ENCODE assay signal across 26 cellular contexts in genomic region chr18:76670564-76671288, GRCh38.
DNase-seq lines count a peak whose midpoint lies in the region; ATAC-seq and TF ChIP-seq lines count a peak whose summit lies in the region.
"Had no signal": no experiment of that assay in that cellular context is flagged by ENCODE, and none has a peak within 500 bp of the region (broad histone marks: within the 10 kb centered on the region; RNA-seq: fewer than 3 reads in every experiment).

No MANE protein-coding gene starts in this region.

- ATAC-seq in right cardiac atrium (peak; percentile 69 to 90), sciatic nerve (peak; percentile 93), GM18505 (IDR thresholded peaks at IDR 0.05; ENCODE audit: unreplicated experiment) (no peak)
- ATAC-seq: activated CD8-positive, alpha-beta T cell treated with anti-CD3 and anti-CD28 coated beads for 36 hours; activated T-helper 17 cell treated with anti-CD3 and anti-CD28 coated beads, Interleukin-2, amount 50 U/mL, for 72 hours; HCT116; left lobe of liver; natural killer cell; stimulated activated naive CD8-positive, alpha-beta T cell treated with anti-CD3 and anti-CD28 coated beads, Interleukin-15, Interleukin-2, amounts not matched to agents 100 U/mL and 50 U/mL, for 24 hours had no signal

- H3K4me1 ChIP-seq in mammary epithelial cell (ENCODE audit: insufficient read depth, low read length), result no peaks in the 10 kb centered on the region
- no peaks in the 10 kb centered on the region for H3K4me1 ChIP-seq in breast epithelium
- no peaks in the 10 kb centered on the region for H3K4me1 ChIP-seq in right cardiac atrium (ENCODE audit: control insufficient read depth, insufficient read depth, low read length)
- H3K4me1 ChIP-seq in MM.1S (ENCODE audit: low read length), result no peaks in the 10 kb centered on the region
- H3K4me1 ChIP-seq: transverse colon had no signal

- no peak overlapping the region for H3K27ac ChIP-seq in mammary epithelial cell (ENCODE audit: insufficient read depth, low read depth, low read length)
- peak overlapping the region in 1 of 2 donors; percentile 19 for H3K27ac ChIP-seq in breast epithelium
- no peak overlapping the region for H3K27ac ChIP-seq in right cardiac atrium (ENCODE audit: low read length)
- H3K27ac ChIP-seq in MM.1S (ENCODE audit: low read length), result no peak overlapping the region
- H3K27ac ChIP-seq: 22Rv1, PC-9, transverse colon had no signal

- H3K9me3 ChIP-seq in mammary epithelial cell (replicated peaks; ENCODE audit: insufficient read depth, low read length) (no peaks in the 10 kb centered on the region), breast epithelium (no peaks in the 10 kb centered on the region), right cardiac atrium (ENCODE audit: control insufficient read depth, low read length) (no peaks in the 10 kb centered on the region), MM.1S (replicated peaks; ENCODE audit: insufficient read depth, low read length) (no peaks in the 10 kb centered on the region)
- H3K9me3 ChIP-seq: transverse colon had no signal

- TF ChIP-seq CTCF in mammary epithelial cell (conservative IDR thresholded peaks at IDR 0.05 in 1 of 2, IDR thresholded peaks at IDR 0.05 in 1 of 2; ENCODE audit: extremely low read depth in 1 of 2, insufficient read depth in 1 of 2, low read depth in 1 of 2, low read length in 2 of 2) (no peak), breast epithelium (IDR thresholded peaks at IDR 0.05) (no peak), MM.1S (IDR thresholded peaks at IDR 0.05; ENCODE audit: low read length) (no peak)

- CTCF ChIA-PET in mammary epithelial cell (lab: Charles Lee; ENCODE audit: low non-redundant PET), result no interaction called here

- intact Hi-C loops in mammary epithelial cell (cut with micrococcal nuclease), result no loop called here
- intact Hi-C loops in breast epithelium (cut with DNase I; ENCODE audit: low total_unique reads), result no loop called here
- intact Hi-C loops in right cardiac atrium (cut with DNase I), result no loop called here
- intact Hi-C loops in sciatic nerve (cut with DNase I), result no loop called here

- in situ Hi-C loops in mammary epithelial cell (cut with MboI; ENCODE audit: low sequenced_read_pairs in 2 of 2), result no loop called here

- H3K9ac ChIP-seq in mammary epithelial cell (ENCODE audit: insufficient read depth, low read length) (no peak overlapping the region), MM.1S (ENCODE audit: low read length) (no peak overlapping the region)

- no peaks in the 10 kb centered on the region for H3F3A ChIP-seq in MM.1S (ENCODE audit: insufficient read depth, low read length)

- no peaks in the 10 kb centered on the region for H3K79me2 ChIP-seq in mammary epithelial cell (ENCODE audit: insufficient read depth, low read length)
- no peaks in the 10 kb centered on the region for H3K79me2 ChIP-seq in MM.1S (ENCODE audit: low read length)

- TF ChIP-seq POLR2A in breast epithelium (IDR thresholded peaks at IDR 0.05) (no peak), GM18505 (IDR thresholded peaks at IDR 0.05; ENCODE audit: borderline replicate concordance, extremely low read depth, insufficient read depth, insufficient read length) (no peak)

- no TSS peak for BruUV-seq in mammary epithelial cell (replicated peaks; lab: Mats Ljungman, UMichigan)

- H3K27me3 ChIP-seq in mammary epithelial cell (ENCODE audit: insufficient read depth, low read length) (no peaks in the 10 kb centered on the region), breast epithelium (no peaks in the 10 kb centered on the region), right cardiac atrium (ENCODE audit: control insufficient read depth, insufficient read depth) (no peaks in the 10 kb centered on the region), MM.1S (replicated peaks; ENCODE audit: insufficient read depth, low read length) (no peaks in the 10 kb centered on the region)
- H3K27me3 ChIP-seq: transverse colon had no signal

- H3K9me2 ChIP-seq in MM.1S (replicated peaks; ENCODE audit: insufficient read depth, low read length), result no peaks in the 10 kb centered on the region

- H3K4me3 ChIP-seq in mammary epithelial cell (replicated peaks in 1 of 3; ENCODE audit: insufficient read depth in 1 of 3, low read depth in 2 of 3, low read length in 3 of 3) (no peak overlapping the region), breast epithelium (no peak overlapping the region), right cardiac atrium (ENCODE audit: low read length) (no peak overlapping the region), MM.1S (ENCODE audit: low read length) (no peak overlapping the region)
- H3K4me3 ChIP-seq: PC-9, transverse colon had no signal

- WGBS in mammary epithelial cell (ENCODE audit: low coverage, missing lambda C conversion rate), result 8% methylated on average over 12 of the region's 12 CpGs
- WGBS in right cardiac atrium, result 38% methylated on average over 12 of the region's 12 CpGs

- no peaks in the 10 kb centered on the region for H4K20me1 ChIP-seq in mammary epithelial cell (ENCODE audit: insufficient read depth, low read length)
- H4K20me1 ChIP-seq in MM.1S (ENCODE audit: insufficient read depth, low read length), result no peaks in the 10 kb centered on the region

- DNase-seq in mammary epithelial cell (no peak), breast epithelium (ENCODE audit: low spot score in 2 of 2) (no peak), right cardiac atrium (peak in 1 of 3 donors; percentile 57), sciatic nerve (ENCODE audit: low spot score) (no peak), MM.1S (no peak), OCI-M1 (lab: John Stamatoyannopoulos, UW) (no peak)
- no peak for DNase-seq in stimulated activated CD4-positive, alpha-beta T cell treated with anti-CD3 and anti-CD28 coated beads, Interleukin-12 subunit alpha, Interleukin-12 subunit beta, amount 100 ng/mL, for 4 hours
- DNase-seq: activated CD8-positive, alpha-beta T cell treated with anti-CD3 and anti-CD28 coated beads for 36 hours; activated naive CD4-positive, alpha-beta T cell treated with anti-CD3 and anti-CD28 coated beads, Interleukin-2, amount 50 U/mL, for 16 hours; C1 segment of cervical spinal cord; COR-L47; natural killer cell; NCI-H1436; NCI-H2081 treated with DMSO at 0.1 percent for 48 hours; NCI-H2227 treated with DMSO at 0.1 percent for 48 hours; NCI-H526; PC-9; retina; stimulated activated CD4-positive, alpha-beta T cell treated with anti-CD3 and anti-CD28 coated beads, Interleukin-2, amount 100 ng/mL, for 24 hours; stimulated activated naive CD8-positive, alpha-beta T cell treated with anti-CD3 and anti-CD28 coated beads, Interleukin-15, Interleukin-2, amounts not matched to agents 100 U/mL and 50 U/mL, for 24 hours; transverse colon had no signal

- H3K4me2 ChIP-seq in mammary epithelial cell (ENCODE audit: insufficient read depth, low read depth, low read length) (no peak overlapping the region), MM.1S (ENCODE audit: low read depth, low read length) (no peak overlapping the region)
- H3K4me2 ChIP-seq: PC-9 had no signal

- H2AFZ ChIP-seq in mammary epithelial cell (ENCODE audit: low read depth, low read length) (peak overlapping the region; percentile 39), MM.1S (ENCODE audit: low read length) (no peak overlapping the region)
- H2AFZ ChIP-seq: PC-9 had no signal

- no peaks in the 10 kb centered on the region for H3K36me3 ChIP-seq in mammary epithelial cell (ENCODE audit: insufficient read depth, low read length)
- no peaks in the 10 kb centered on the region for H3K36me3 ChIP-seq in breast epithelium
- no peaks in the 10 kb centered on the region for H3K36me3 ChIP-seq in MM.1S (replicated peaks; ENCODE audit: insufficient read depth, low read length)
- H3K36me3 ChIP-seq: transverse colon had no signal

- dilution Hi-C loops in mammary epithelial cell (cut with HindIII; ENCODE audit: low sequenced_read_pairs), result no loop called here
